ENCODE assay signal across 19 cellular contexts in genomic region chr2:136863468-136863867, GRCh38.
DNase-seq lines count a peak whose midpoint lies in the region; ATAC-seq, FAIRE-seq and TF ChIP-seq lines count a peak whose summit lies in the region.
"Had no signal": no experiment of that assay in that cellular context is flagged by ENCODE, and none has a peak within 500 bp of the region (broad histone marks: within the 10 kb centered on the region; RNA-seq: fewer than 3 reads in every experiment).

No MANE protein-coding gene starts in this region.

- H3K4me3 ChIP-seq in right cardiac atrium (ENCODE audit: low read length) (no peak overlapping the region), right atrium auricular region (peak overlapping the region in 1 of 2 donors; percentile 20), endothelial cell of umbilical vein (replicated peaks in 1 of 3; ENCODE audit: insufficient read depth in 1 of 3, low read depth in 1 of 3, low read length in 3 of 3) (no peak overlapping the region), tibial artery (peak overlapping the region; percentile 22 to 37)
- H3K4me3 ChIP-seq: A549 had no signal

- intact Hi-C loops in right cardiac atrium (cut with DNase I), result no loop called here
- intact Hi-C loops in endothelial cell of umbilical vein (cut with micrococcal nuclease), result loop anchor here (10.0 kb wide), 1 partner anchor 321 kb away; no protein-coding TSS in a partner anchor
- intact Hi-C loops in tibial artery (cut with DNase I; ENCODE audit: low total_unique reads), result no loop called here

- no peaks in the 10 kb centered on the region for H3K9me1 ChIP-seq in endothelial cell of umbilical vein (replicated peaks; ENCODE audit: control insufficient read depth, extremely low read depth, insufficient read depth, low read length)

- ATAC-seq in right cardiac atrium (peak; percentile 87 to 88), left lobe of liver (no peak)
- ATAC-seq: A549, HCT116 had no signal

- H3K27me3 ChIP-seq in right cardiac atrium (ENCODE audit: control insufficient read depth, insufficient read depth) (no peaks in the 10 kb centered on the region), right atrium auricular region (no peaks in the 10 kb centered on the region), endothelial cell of umbilical vein (ENCODE audit: control insufficient read depth in 2 of 2, insufficient read depth in 2 of 2, low read length in 2 of 2) (no peaks in the 10 kb centered on the region), tibial artery (no peaks in the 10 kb centered on the region)

- WGBS in right cardiac atrium, result 50% methylated on average over 6 of the region's 6 CpGs

- TF ChIP-seq CTCF in right atrium auricular region (IDR thresholded peaks at IDR 0.05), result no peak
- TF ChIP-seq CTCF in endothelial cell of umbilical vein (IDR thresholded peaks at IDR 0.05; ENCODE audit: extremely low read depth in 1 of 2, insufficient read depth in 1 of 2, low read depth in 1 of 2, low read length in 2 of 2), result no peak
- TF ChIP-seq CTCF in tibial artery (IDR thresholded peaks at IDR 0.05), result no peak

- H3K36me3 ChIP-seq in right atrium auricular region (no peaks in the 10 kb centered on the region), endothelial cell of umbilical vein (ENCODE audit: control insufficient read depth in 2 of 2, extremely low read depth in 1 of 2, insufficient read depth in 2 of 2, low read length in 2 of 2) (no peaks in the 10 kb centered on the region), tibial artery (no peaks in the 10 kb centered on the region)

- no peaks in the 10 kb centered on the region for H4K20me1 ChIP-seq in endothelial cell of umbilical vein (replicated peaks; ENCODE audit: control insufficient read depth, extremely low read depth, insufficient read depth, low read length)

- DNase-seq in right cardiac atrium (no peak), right atrium auricular region (ENCODE audit: low spot score) (no peak), endothelial cell of umbilical vein (ENCODE audit: low read depth, low spot score) (no peak), tibial artery (no peak), NCI-H2029 (lab: John Stamatoyannopoulos, UW) (no peak), left lobe of liver (ENCODE audit: low spot score) (no peak)
- DNase-seq: AML-193; CD4-positive, alpha-beta T cell; DMS153; DMS79 treated with DMSO at 0.1 percent for 48 hours; GF-D8; GOT3; H7; HFFc6; IMR-90 had no signal

- FAIRE-seq in endothelial cell of umbilical vein (lab: Jason Lieb, UNC), result no peak
- FAIRE-seq: A549, HTR-8/SVneo had no signal

- peak overlapping the region; percentile 47 for H3K4me2 ChIP-seq in endothelial cell of umbilical vein (ENCODE audit: insufficient read depth, low read length)
- H3K4me2 ChIP-seq: A549 had no signal

- dilution Hi-C loops in endothelial cell of umbilical vein (cut with MboI; ENCODE audit: extremely low pct_ligation_motif_present, low sequenced_read_pairs), result no loop called here

- no peaks in the 10 kb centered on the region for H3K79me2 ChIP-seq in endothelial cell of umbilical vein (ENCODE audit: control insufficient read depth, insufficient read depth, low read length)

- CTCF ChIA-PET in endothelial cell of umbilical vein (lab: Charles Lee), result interaction anchor here (1.4 kb wide), 1 partner anchor 12 kb away, joined by 4 read pairs; no protein-coding TSS in a partner anchor

- no peaks in the 10 kb centered on the region for H3K4me1 ChIP-seq in right cardiac atrium (ENCODE audit: control insufficient read depth, insufficient read depth, low read length)
- no peaks in the 10 kb centered on the region for H3K4me1 ChIP-seq in right atrium auricular region
- H3K4me1 ChIP-seq in endothelial cell of umbilical vein (ENCODE audit: control insufficient read depth, extremely low read depth, insufficient read depth, low read length), result no peaks in the 10 kb centered on the region
- peaks cover 0 to 13% (median 4%) of the 10 kb centered on the region in 4 donors for H3K4me1 ChIP-seq in tibial artery
- H3K4me1 ChIP-seq: A549 had no signal

- POLR2A ChIA-PET in endothelial cell of umbilical vein (lab: Charles Lee), result no interaction called here

- H2AFZ ChIP-seq in endothelial cell of umbilical vein (ENCODE audit: low read depth, low read length), result peak overlapping the region; percentile 2

- no peak overlapping the region for H3K9ac ChIP-seq in endothelial cell of umbilical vein (replicated peaks; ENCODE audit: extremely low read depth, insufficient read depth, low read length)

- BruUV-seq in endothelial cell of umbilical vein (replicated peaks; lab: Mats Ljungman, UMichigan), result no TSS peak

- TF ChIP-seq POLR2A in endothelial cell of umbilical vein (IDR thresholded peaks at IDR 0.05; ENCODE audit: low read depth, low read length), result no peak

- no peaks in the 10 kb centered on the region for H3K9me3 ChIP-seq in right cardiac atrium (ENCODE audit: control insufficient read depth, low read length)
- H3K9me3 ChIP-seq in right atrium auricular region, result no peaks in the 10 kb centered on the region
- no peaks in the 10 kb centered on the region for H3K9me3 ChIP-seq in endothelial cell of umbilical vein (replicated peaks; ENCODE audit: control insufficient read depth, insufficient read depth, low read length)
- H3K9me3 ChIP-seq in tibial artery, result no peaks in the 10 kb centered on the region
- H3K9me3 ChIP-seq: A549 had no signal

- H3K27ac ChIP-seq in right cardiac atrium (ENCODE audit: low read length) (peak overlapping the region; percentile 58), right atrium auricular region (no peak overlapping the region), endothelial cell of umbilical vein (ENCODE audit: insufficient read depth, low read depth, low read length) (peak overlapping the region; percentile 0), tibial artery (peak overlapping the region; percentile 40 to 56)
- H3K27ac ChIP-seq: A549, C4-2B had no signal

TF ChIP-seq in endothelial cell of umbilical vein, 7 proteins besides CTCF, POLR2A, EP300 and RAD21:
- TF ChIP-seq EZH2 (IDR thresholded peaks at IDR 0.05; ENCODE audit: borderline replicate concordance, low read depth, low read length, severe bottlenecking), result no peak
- no peak for TF ChIP-seq FOS (IDR thresholded peaks at IDR 0.05; ENCODE audit: borderline replicate concordance, insufficient read depth, low read length)
- TF ChIP-seq MYC (IDR thresholded peaks at IDR 0.05; ENCODE audit: low read depth, low read length), result no peak
- TF ChIP-seq MAX (IDR thresholded peaks at IDR 0.05; ENCODE audit: insufficient read depth, insufficient read length), result no peak
- no peak for TF ChIP-seq GATA2 (IDR thresholded peaks at IDR 0.05; ENCODE audit: insufficient read depth, insufficient read length, low read depth, low read length)
- TF ChIP-seq POLR2AphosphoS5 (IDR thresholded peaks at IDR 0.05; ENCODE audit: insufficient read depth, low read depth, low read length), result no peak
- no peak for TF ChIP-seq JUN (IDR thresholded peaks at IDR 0.05; ENCODE audit: borderline replicate concordance, insufficient read depth, insufficient read length, low read depth)

Comparison
In these comparisons a context has a peak if more than half of its experiments do, and no peak if none do; other contexts are left out.
1. H3K27ac ChIP-seq: peak in right cardiac atrium (single experiment), endothelial cell of umbilical vein (single experiment) and tibial artery (2 of 2); none in right atrium auricular region (0 of 2).
2. H3K4me3 ChIP-seq: peak in tibial artery (2 of 2); none in right cardiac atrium (single experiment) and endothelial cell of umbilical vein (0 of 3).